In genomic region chr17:20534711-20535550, GRCh38 we compare ENCODE assay signal across 12 cellular contexts. TPM values are rescaled to one million over a fixed set of nuclear protein-coding genes. Genes with fewer than 3 reads are reported as not detected.
"Had no signal": no experiment of that assay in that cellular context is flagged by ENCODE, and none has a peak within 500 bp of the region (broad histone marks: within the 10 kb centered on the region; RNA-seq: fewer than 3 reads in every experiment).

No MANE protein-coding gene starts in this region.

RNA-seq across cellular contexts. Expression of gene CDRT15L2, which starts 44.6 kb away (rescaled TPM):
- total RNA-seq: activated naive CD4-positive, alpha-beta T cell treated with anti-CD3 and anti-CD28 coated beads, Interleukin-2, amount 50 U/mL, for 72 hours; chondrocyte; dermis microvascular lymphatic vessel endothelial cell; esophagus mucosa; heart left ventricle; kidney; left ventricle myocardium superior; mesenteric fat pad; right atrium auricular region; stomach; thoracic aorta; urinary bladder had no signal
- polyA plus RNA-seq: heart left ventricle, stomach, urinary bladder had no signal
